In the genomic region with DNA sequence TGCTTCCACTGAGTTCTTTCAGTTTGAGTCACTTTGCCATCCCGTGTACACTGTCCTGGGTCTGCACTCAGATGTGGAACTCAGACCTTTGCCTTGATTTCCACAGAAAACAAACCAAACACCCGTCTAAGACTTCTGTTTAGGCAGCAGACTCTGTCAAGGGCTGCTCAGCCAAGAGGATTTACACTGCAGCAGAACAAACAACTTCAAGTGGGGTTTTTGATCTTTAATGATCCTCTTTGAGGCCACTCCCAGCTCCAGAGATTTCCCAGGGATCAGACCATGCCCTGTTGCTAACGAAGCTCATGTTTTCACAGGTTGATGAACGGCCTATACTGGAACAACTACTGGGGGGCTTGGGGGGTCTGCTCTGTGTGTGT, we compare ENCODE assay signal across 15 cellular contexts.
DNase-seq lines count a peak whose midpoint lies in the region; ATAC-seq and TF ChIP-seq lines count a peak whose summit lies in the region.
"Had no signal": no experiment of that assay in that cellular context is flagged by ENCODE, and none has a peak within 500 bp of the region (broad histone marks: within the 10 kb centered on the region; RNA-seq: fewer than 3 reads in every experiment).

No MANE protein-coding gene starts in this region.

- TF ChIP-seq CTCF in parathyroid adenoma (IDR thresholded peaks at IDR 0.05), result no peak

- no peaks in the 10 kb centered on the region for H3K79me2 ChIP-seq in parathyroid adenoma

- H3K27me3 Mint-ChIP-seq in effector memory CD8-positive, alpha-beta T cell, result peaks cover 20 to 48% of the 10 kb centered on the region in 2 donors
- H3K27me3 Mint-ChIP-seq: stimulated activated naive CD8-positive, alpha-beta T cell treated with anti-CD3 and anti-CD28 coated beads, Interleukin-15, Interleukin-2, amounts not matched to agents 100 ng/mL and 50 ng/mL, for 24 hours had no signal

- peaks cover 40% of the 10 kb centered on the region for H3K4me1 ChIP-seq in parathyroid adenoma

- no peaks in the 10 kb centered on the region for H3K9me3 Mint-ChIP-seq in effector memory CD8-positive, alpha-beta T cell
- H3K9me3 Mint-ChIP-seq: activated T-helper 1 cell treated with anti-CD3 and anti-CD28 coated beads, Interleukin-12 subunit alpha, Interleukin-12 subunit beta, Interleukin-2, Interleukin-4 antibody, amounts not matched to agents 30 ng/mL and 10 ng/mL and 1 ng/mL, durations not matched to agents 14 hours and 24 hours and 36 hours; stimulated activated naive CD8-positive, alpha-beta T cell treated with anti-CD3 and anti-CD28 coated beads, Interleukin-15, Interleukin-2, amounts not matched to agents 100 ng/mL and 50 ng/mL, for 24 hours; T-cell had no signal

- H3K36me3 ChIP-seq in parathyroid adenoma (ENCODE audit: control insufficient read depth, insufficient read depth, low read length), result no peaks in the 10 kb centered on the region
- H3K36me3 ChIP-seq: BLaER1, prostate gland had no signal

- no peak overlapping the region for H3K27ac Mint-ChIP-seq in effector memory CD8-positive, alpha-beta T cell
- H3K27ac Mint-ChIP-seq: activated T-helper 1 cell treated with anti-CD3 and anti-CD28 coated beads, Interleukin-12 subunit alpha, Interleukin-12 subunit beta, Interleukin-2, Interleukin-4 antibody, amounts not matched to agents 30 ng/mL and 10 ng/mL and 1 ng/mL, durations not matched to agents 14 hours and 24 hours and 36 hours; stimulated activated naive CD8-positive, alpha-beta T cell treated with anti-CD3 and anti-CD28 coated beads, Interleukin-15, Interleukin-2, amounts not matched to agents 100 ng/mL and 50 ng/mL, for 24 hours; T-cell had no signal

- no peaks in the 10 kb centered on the region for H3K27me3 ChIP-seq in parathyroid adenoma (ENCODE audit: control insufficient read depth, insufficient read depth, low read length)
- H3K27me3 ChIP-seq: BLaER1 had no signal

- H3K9ac ChIP-seq in parathyroid adenoma, result no peak overlapping the region
- H3K9ac ChIP-seq: BLaER1 had no signal

- no peak for ATAC-seq in HG02798 (IDR thresholded peaks at IDR 0.05; ENCODE audit: poor library complexity, unreplicated experiment)
- no peak for ATAC-seq in GM21381 (IDR thresholded peaks at IDR 0.05; ENCODE audit: unreplicated experiment)
- no peak for ATAC-seq in effector memory CD8-positive, alpha-beta T cell (replicated peaks)
- ATAC-seq: T-cell had no signal

- H3K4me2 ChIP-seq in parathyroid adenoma (ENCODE audit: low read length), result no peak overlapping the region
- H3K4me2 ChIP-seq: BLaER1 had no signal

- peaks cover 0 to 1% of the 10 kb centered on the region in 2 donors for H3K4me1 Mint-ChIP-seq in effector memory CD8-positive, alpha-beta T cell (ENCODE audit: low read depth in 2 of 2)
- H3K4me1 Mint-ChIP-seq: T-cell had no signal

- peak; percentile 86 for DNase-seq in DMS79 treated with DMSO at 0.1 percent for 48 hours (lab: John Stamatoyannopoulos, UW)
- peak; percentile 26 for DNase-seq in NCI-H2196 (lab: John Stamatoyannopoulos, UW; ENCODE audit: unreplicated experiment)
- peak; percentile 42 for DNase-seq in ecto neural progenitor cell (ENCODE audit: low spot score)
- DNase-seq in NCI-H128 (lab: John Stamatoyannopoulos, UW; ENCODE audit: unreplicated experiment), result no peak
- DNase-seq in effector memory CD8-positive, alpha-beta T cell, result no peak
- DNase-seq: activated CD4-positive, alpha-beta T cell treated with anti-CD3 and anti-CD28 coated beads for 48 hours; stimulated activated CD4-positive, alpha-beta T cell treated with anti-CD3 and anti-CD28 coated beads, Interleukin-4, amount 100 ng/mL, for 4 hours; T-cell had no signal

- H3K36me3 Mint-ChIP-seq in effector memory CD8-positive, alpha-beta T cell (ENCODE audit: insufficient read depth), result no peaks in the 10 kb centered on the region
- H3K36me3 Mint-ChIP-seq: T-cell had no signal

- no peak overlapping the region for H3K4me3 Mint-ChIP-seq in effector memory CD8-positive, alpha-beta T cell
- H3K4me3 Mint-ChIP-seq: activated T-helper 1 cell treated with anti-CD3 and anti-CD28 coated beads, Interleukin-12 subunit alpha, Interleukin-12 subunit beta, Interleukin-2, Interleukin-4 antibody, amounts not matched to agents 30 ng/mL and 10 ng/mL and 1 ng/mL, durations not matched to agents 14 hours and 24 hours and 36 hours; stimulated activated naive CD8-positive, alpha-beta T cell treated with anti-CD3 and anti-CD28 coated beads, Interleukin-15, Interleukin-2, amounts not matched to agents 100 ng/mL and 50 ng/mL, for 24 hours; T-cell had no signal

- no peaks in the 10 kb centered on the region for H3K9me3 ChIP-seq in parathyroid adenoma (ENCODE audit: control insufficient read depth, low read length)
- H3K9me3 ChIP-seq: BLaER1, prostate gland had no signal

- peak overlapping the region; percentile 78 for H2AFZ ChIP-seq in parathyroid adenoma

- no peak overlapping the region for H3K4me3 ChIP-seq in parathyroid adenoma (ENCODE audit: low read depth, low read length)
- H3K4me3 ChIP-seq: BLaER1, prostate gland had no signal

- H3K27ac ChIP-seq in parathyroid adenoma, result peak overlapping the region; percentile 75
- H3K27ac ChIP-seq: BLaER1, prostate gland had no signal

Comparison
In these comparisons a context has a peak if more than half of its experiments do, and no peak if none do; other contexts are left out.
1. DNase-seq: peak in DMS79 treated with DMSO at 0.1 percent for 48 hours (single experiment), NCI-H2196 (single experiment) and ecto neural progenitor cell (single experiment); none in NCI-H128 (single experiment) and effector memory CD8-positive, alpha-beta T cell (0 of 3).